In genomic region chr7:1925349-1925748, GRCh38 we compare ENCODE assay signal across 10 cellular contexts.
DNase-seq lines count a peak whose midpoint lies in the region; ATAC-seq and TF ChIP-seq lines count a peak whose summit lies in the region.
"Had no signal": no experiment of that assay in that cellular context is flagged by ENCODE, and none has a peak within 500 bp of the region (broad histone marks: within the 10 kb centered on the region; RNA-seq: fewer than 3 reads in every experiment).

No MANE protein-coding gene starts in this region.

- H3K27me3 ChIP-seq in Loucy (ENCODE audit: insufficient read depth, low read length, poor library complexity, severe bottlenecking) (no peaks in the 10 kb centered on the region), osteoblast (ENCODE audit: insufficient read depth, low read length) (no peaks in the 10 kb centered on the region)

- peaks cover 28% of the 10 kb centered on the region for H3F3A ChIP-seq in Loucy (ENCODE audit: low read depth)

- peaks cover 26% of the 10 kb centered on the region for H3K27me3 Mint-ChIP-seq in activated CD4-positive, alpha-beta T cell treated with anti-CD3 and anti-CD28 coated beads, Interleukin-2, amount 10 ng/mL, durations not matched to agents 24 days and 14 days
- peaks cover 36% of the 10 kb centered on the region for H3K27me3 Mint-ChIP-seq in activated naive CD8-positive, alpha-beta T cell treated with anti-CD3 and anti-CD28 coated beads, Interleukin-2, amount 10 ng/mL, durations not matched to agents 7 days and 5 days
- H3K27me3 Mint-ChIP-seq: brain had no signal

- H4K20me1 ChIP-seq in Loucy (ENCODE audit: insufficient read depth, low read length, poor library complexity, severe bottlenecking) (peaks cover 65% of the 10 kb centered on the region), osteoblast (ENCODE audit: insufficient read depth, low read length) (peaks cover 7% of the 10 kb centered on the region)

- no peak for ATAC-seq in activated naive CD8-positive, alpha-beta T cell treated with anti-CD3 and anti-CD28 coated beads, Interleukin-2, amount 10 ng/mL, durations not matched to agents 7 days and 5 days (ENCODE audit: low read depth)
- ATAC-seq in GM21515 (IDR thresholded peaks at IDR 0.05; ENCODE audit: unreplicated experiment): no peak

- POLR2A ChIA-PET in activated naive CD8-positive, alpha-beta T cell treated with anti-CD3 and anti-CD28 coated beads, Interleukin-2, amount 10 ng/mL, durations not matched to agents 7 days and 5 days (lab: Charles Lee): interaction anchor here (1.2 to 3.0 kb wide), 2 partner anchors 15 kb away, joined by 3 to 17 read pairs; no protein-coding TSS in a partner anchor

- H3K9me2 ChIP-seq in Loucy (replicated peaks; ENCODE audit: low read depth, low read length): no peaks in the 10 kb centered on the region

- peak overlapping the region; percentile 18 for H3K27ac Mint-ChIP-seq in activated CD4-positive, alpha-beta T cell treated with anti-CD3 and anti-CD28 coated beads, Interleukin-2, amount 10 ng/mL, durations not matched to agents 24 days and 14 days
- no peak overlapping the region for H3K27ac Mint-ChIP-seq in activated naive CD8-positive, alpha-beta T cell treated with anti-CD3 and anti-CD28 coated beads, Interleukin-2, amount 10 ng/mL, durations not matched to agents 7 days and 5 days

- peaks cover 28% of the 10 kb centered on the region; the same call in 1 of the 2 replicates for H3K36me3 ChIP-seq in Loucy (ENCODE audit: insufficient read depth, low read length)
- no peaks in the 10 kb centered on the region for H3K36me3 ChIP-seq in osteoblast (ENCODE audit: insufficient read depth, low read length)

- peaks cover 66% of the 10 kb centered on the region for H3K79me2 ChIP-seq in Loucy (ENCODE audit: insufficient read depth, low read length)
- peaks cover 28% of the 10 kb centered on the region for H3K79me2 ChIP-seq in osteoblast (ENCODE audit: insufficient read depth, low read length)

- H3K9me3 Mint-ChIP-seq in activated CD4-positive, alpha-beta T cell treated with anti-CD3 and anti-CD28 coated beads, Interleukin-2, amount 10 ng/mL, durations not matched to agents 24 days and 14 days: no peaks in the 10 kb centered on the region
- H3K9me3 Mint-ChIP-seq in activated naive CD8-positive, alpha-beta T cell treated with anti-CD3 and anti-CD28 coated beads, Interleukin-2, amount 10 ng/mL, durations not matched to agents 7 days and 5 days: no peaks in the 10 kb centered on the region
- H3K9me3 Mint-ChIP-seq: brain had no signal

- TF ChIP-seq CTCF in Loucy (conservative IDR thresholded peaks at IDR 0.05; ENCODE audit: low read length) (peak; percentile 55), osteoblast (IDR thresholded peaks at IDR 0.05; ENCODE audit: extremely low read depth, low read depth, low read length) (peak; percentile 23)

- intact Hi-C loops in activated CD4-positive, alpha-beta T cell treated with anti-CD3 and anti-CD28 coated beads, Interleukin-2, amount 10 ng/mL, durations not matched to agents 24 days and 14 days (cut with micrococcal nuclease): no loop called here

- H3K4me1 ChIP-seq in Loucy (ENCODE audit: insufficient read depth, low read length, poor library complexity, severe bottlenecking) (peaks cover 58% of the 10 kb centered on the region), osteoblast (ENCODE audit: insufficient read depth, low read length) (peaks cover 17% of the 10 kb centered on the region)

- H3K4me3 ChIP-seq in Loucy (ENCODE audit: low read length, poor library complexity, severe bottlenecking): peak overlapping the region; percentile 65
- no peak overlapping the region for H3K4me3 ChIP-seq in osteoblast (ENCODE audit: insufficient read depth, low read length)

- H3K4me1 Mint-ChIP-seq in activated CD4-positive, alpha-beta T cell treated with anti-CD3 and anti-CD28 coated beads, Interleukin-2, amount 10 ng/mL, durations not matched to agents 24 days and 14 days: peaks cover 61% of the 10 kb centered on the region
- H3K4me1 Mint-ChIP-seq in activated naive CD8-positive, alpha-beta T cell treated with anti-CD3 and anti-CD28 coated beads, Interleukin-2, amount 10 ng/mL, durations not matched to agents 7 days and 5 days: peaks cover 53% of the 10 kb centered on the region

- H2AFZ ChIP-seq in Loucy (ENCODE audit: low read length) (no peak overlapping the region), osteoblast (ENCODE audit: low read length) (no peak overlapping the region)

- H3K36me3 Mint-ChIP-seq in activated CD4-positive, alpha-beta T cell treated with anti-CD3 and anti-CD28 coated beads, Interleukin-2, amount 10 ng/mL, durations not matched to agents 24 days and 14 days (ENCODE audit: low read depth): peaks cover 30% of the 10 kb centered on the region
- H3K36me3 Mint-ChIP-seq in activated naive CD8-positive, alpha-beta T cell treated with anti-CD3 and anti-CD28 coated beads, Interleukin-2, amount 10 ng/mL, durations not matched to agents 7 days and 5 days: peaks cover 10% of the 10 kb centered on the region

- peak overlapping the region; percentile 67 for H3K4me3 Mint-ChIP-seq in activated CD4-positive, alpha-beta T cell treated with anti-CD3 and anti-CD28 coated beads, Interleukin-2, amount 10 ng/mL, durations not matched to agents 24 days and 14 days
- peak overlapping the region; percentile 55 for H3K4me3 Mint-ChIP-seq in activated naive CD8-positive, alpha-beta T cell treated with anti-CD3 and anti-CD28 coated beads, Interleukin-2, amount 10 ng/mL, durations not matched to agents 7 days and 5 days
- H3K4me3 Mint-ChIP-seq: brain had no signal

- H3K9ac ChIP-seq in Loucy (ENCODE audit: low read depth, low read length, poor library complexity, severe bottlenecking): peak overlapping the region; percentile 35

- H3K4me2 ChIP-seq in Loucy (ENCODE audit: low read depth, low read length, poor library complexity, severe bottlenecking) (peak overlapping the region; percentile 89), osteoblast (ENCODE audit: insufficient read depth, low read length) (no peak overlapping the region)

- H3K27ac ChIP-seq in osteoblast (ENCODE audit: low read depth, low read length): no peak overlapping the region

- DNase-seq in activated CD4-positive, alpha-beta T cell treated with anti-CD3 and anti-CD28 coated beads, Interleukin-2, amount 10 ng/mL, durations not matched to agents 24 days and 14 days: no peak
- no peak for DNase-seq in activated CD4-positive, alpha-beta T cell treated with anti-CD3 and anti-CD28 coated beads for 1 hour
- no peak for DNase-seq in activated naive CD8-positive, alpha-beta T cell treated with anti-CD3 and anti-CD28 coated beads, Interleukin-2, amount 10 ng/mL, durations not matched to agents 7 days and 5 days
- DNase-seq in osteoblast (ENCODE audit: insufficient read length, low spot score, missing footprints) (no peak), NOMO-1 (lab: John Stamatoyannopoulos, UW; ENCODE audit: unreplicated experiment in 2 of 2) (no peak), OCI-M2 (lab: John Stamatoyannopoulos, UW; ENCODE audit: unreplicated experiment) (no peak)
- DNase-seq: NCI-H2107 had no signal

- H3K9me3 ChIP-seq in Loucy (ENCODE audit: insufficient read depth, low read depth, low read length): no peaks in the 10 kb centered on the region
- no peaks in the 10 kb centered on the region for H3K9me3 ChIP-seq in osteoblast (ENCODE audit: low read depth, low read length)
